In genomic region chr2:215755651-215756350, GRCh38 we compare ENCODE assay signal across 17 cellular contexts.
DNase-seq lines count a peak whose midpoint lies in the region; ATAC-seq, FAIRE-seq and TF ChIP-seq lines count a peak whose summit lies in the region.
"Had no signal": no experiment of that assay in that cellular context is flagged by ENCODE, and none has a peak within 500 bp of the region (broad histone marks: within the 10 kb centered on the region; RNA-seq: fewer than 3 reads in every experiment).

No MANE protein-coding gene starts in this region.

- H3K36me3 ChIP-seq in GM23338 (ENCODE audit: insufficient read depth), result no peaks in the 10 kb centered on the region
- no peaks in the 10 kb centered on the region for H3K36me3 ChIP-seq in K562 (ENCODE audit: control insufficient read depth, insufficient read depth, low read length)
- no peaks in the 10 kb centered on the region for H3K36me3 ChIP-seq in osteoblast (ENCODE audit: insufficient read depth, low read length)

- CTCF ChIA-PET in K562 (lab: Yijun Ruan, JAX; ENCODE audit: low intra/inter-chr PET ratio), result no interaction called here
- CTCF ChIA-PET in activated CD4-positive, alpha-beta T cell treated with anti-CD3 and anti-CD28 coated beads for 36 hours (lab: Charles Lee), result no interaction called here

- in situ Hi-C loops in K562 (cut with MboI), result no loop called here

- no peak for TF ChIP-seq CTCF in GM23338 (conservative IDR thresholded peaks at IDR 0.05; ENCODE audit: low read depth in 2 of 2)
- no peak for TF ChIP-seq CTCF in K562 (IDR thresholded peaks at IDR 0.05 in 2 of 3, conservative IDR thresholded peaks at IDR 0.05 in 1 of 3; ENCODE audit: insufficient read depth in 2 of 3, low read depth in 1 of 3, low read length in 3 of 3)
- TF ChIP-seq CTCF in osteoblast (IDR thresholded peaks at IDR 0.05; ENCODE audit: extremely low read depth, low read depth, low read length), result no peak
- TF ChIP-seq CTCF in chondrocyte (IDR thresholded peaks at IDR 0.05), result no peak

- TF ChIP-seq POLR2A in K562 (conservative IDR thresholded peaks at IDR 0.05), result no peak

- H3K79me2 ChIP-seq in GM23338 (replicated peaks; ENCODE audit: insufficient read depth) (no peaks in the 10 kb centered on the region), K562 (ENCODE audit: control insufficient read depth, insufficient read depth, low read length) (no peaks in the 10 kb centered on the region), osteoblast (ENCODE audit: insufficient read depth, low read length) (no peaks in the 10 kb centered on the region)

- H4K20me1 ChIP-seq in GM23338 (replicated peaks; ENCODE audit: insufficient read depth) (no peaks in the 10 kb centered on the region), K562 (replicated peaks; ENCODE audit: control insufficient read depth, insufficient read depth, low read length) (no peaks in the 10 kb centered on the region), osteoblast (ENCODE audit: insufficient read depth, low read length) (no peaks in the 10 kb centered on the region)

- no peaks in the 10 kb centered on the region; the same call in 2 of the 3 replicates for H3K9me3 Mint-ChIP-seq in GM23338
- peaks cover 2% of the 10 kb centered on the region for H3K9me3 Mint-ChIP-seq in chondrocyte (ENCODE audit: low read depth)
- no peaks in the 10 kb centered on the region for H3K9me3 Mint-ChIP-seq in activated CD4-positive, alpha-beta T cell treated with anti-CD3 and anti-CD28 coated beads for 36 hours (ENCODE audit: low read depth)
- H3K9me3 Mint-ChIP-seq: IgD-negative memory B cell had no signal

- peaks cover 9% of the 10 kb centered on the region; the same call in 1 of the 2 replicates for H3K9me2 ChIP-seq in GM23338 (ENCODE audit: insufficient read depth)
- H3K9me2 ChIP-seq: SK-N-SH had no signal

- no peaks in the 10 kb centered on the region for H3F3A ChIP-seq in GM23338 (replicated peaks; ENCODE audit: low read depth)

- TF ChIP-seq RAD21 in K562 (CRISPR knock-in tag; conservative IDR thresholded peaks at IDR 0.05 in 1 of 2, IDR thresholded peaks at IDR 0.05 in 1 of 2), result no peak

- H3K36me3 Mint-ChIP-seq in GM23338 (ENCODE audit: low read depth) (no peaks in the 10 kb centered on the region), chondrocyte (ENCODE audit: low read depth) (no peaks in the 10 kb centered on the region)
- no peaks in the 10 kb centered on the region for H3K36me3 Mint-ChIP-seq in activated CD4-positive, alpha-beta T cell treated with anti-CD3 and anti-CD28 coated beads for 36 hours (ENCODE audit: low read depth)
- H3K36me3 Mint-ChIP-seq: CD4-positive, CD25-positive, alpha-beta regulatory T cell; IgD-negative memory B cell had no signal

- DNase-seq in SIG-M5 treated with dmso at 0.1 percent for 504 hours (lab: John Stamatoyannopoulos, UW; ENCODE audit: unreplicated experiment), result peak; percentile 53
- no peak for DNase-seq in SIG-M5 (lab: John Stamatoyannopoulos, UW)
- no peak for DNase-seq in GM23338 (ENCODE audit: low spot score)
- DNase-seq in K562 (ENCODE audit: extremely low read depth in 1 of 4, low spot score in 3 of 4), result no peak
- DNase-seq in osteoblast (ENCODE audit: insufficient read length, low spot score, missing footprints), result no peak
- no peak for DNase-seq in chondrocyte (ENCODE audit: low spot score)
- no peak for DNase-seq in activated CD4-positive, alpha-beta T cell treated with anti-CD3 and anti-CD28 coated beads for 36 hours
- DNase-seq: CD4-positive, CD25-positive, alpha-beta regulatory T cell; DMS79 treated with DMSO at 0.1 percent for 48 hours; GDM1; NCI-H1105; NCI-H1694 treated with DMSO at 0.1 percent for 48 hours; NCI-H69; NK-92 treated with Interleukin-12 subunit alpha and Interleukin-12 subunit beta, amount 100 ng/mL, for 24 hours; SK-N-SH had no signal

- H3K9me1 ChIP-seq in K562 (ENCODE audit: control insufficient read depth, insufficient read depth, low read length), result no peaks in the 10 kb centered on the region

- H3K27ac ChIP-seq in GM23338 (ENCODE audit: low read depth) (no peak overlapping the region), K562 (ENCODE audit: extremely low read depth, low read depth, low read length) (no peak overlapping the region), osteoblast (ENCODE audit: low read depth, low read length) (peak overlapping the region; percentile 19)

- H3K4me2 ChIP-seq in GM23338 (no peak overlapping the region), K562 (ENCODE audit: insufficient read depth, low read length) (no peak overlapping the region), osteoblast (ENCODE audit: insufficient read depth, low read length) (peak overlapping the region; percentile 12)
- H3K4me2 ChIP-seq: SK-N-SH had no signal

- no peak overlapping the region for H3K9ac ChIP-seq in K562 (ENCODE audit: insufficient read depth in 1 of 2, low read depth in 2 of 2, low read length in 2 of 2)
- H3K9ac ChIP-seq: SK-N-SH had no signal

- 0 out of 2 replicates have a peak overlapping the region, but pooled peaks have one; percentile 17 for H2AFZ ChIP-seq in GM23338
- H2AFZ ChIP-seq in K562 (ENCODE audit: low read depth, low read length), result peak overlapping the region; percentile 38; the same call in 1 of the 2 replicates
- no peak overlapping the region for H2AFZ ChIP-seq in osteoblast (ENCODE audit: low read length)

- no peak for TF ChIP-seq EP300 in K562 (IDR thresholded peaks at IDR 0.05; ENCODE audit: low read length)

- intact Hi-C loops in K562 (cut with micrococcal nuclease), result no loop called here
- intact Hi-C loops in activated CD4-positive, alpha-beta T cell treated with anti-CD3 and anti-CD28 coated beads for 36 hours (cut with DNase I, micrococcal nuclease), result no loop called here

- H3K4me3 Mint-ChIP-seq in GM23338 (no peak overlapping the region), chondrocyte (ENCODE audit: unreplicated experiment) (no peak overlapping the region)
- H3K4me3 Mint-ChIP-seq in activated CD4-positive, alpha-beta T cell treated with anti-CD3 and anti-CD28 coated beads for 36 hours, result no peak overlapping the region
- H3K4me3 Mint-ChIP-seq: CD4-positive, CD25-positive, alpha-beta regulatory T cell; IgD-negative memory B cell had no signal

- H3K27me3 ChIP-seq in GM23338 (ENCODE audit: insufficient read depth) (no peaks in the 10 kb centered on the region), K562 (ENCODE audit: control insufficient read depth in 2 of 2, insufficient read depth in 2 of 2, low read length in 2 of 2) (no peaks in the 10 kb centered on the region), osteoblast (ENCODE audit: insufficient read depth, low read length) (no peaks in the 10 kb centered on the region)

- H3K4me1 Mint-ChIP-seq in GM23338 (0 out of 3 replicates have a peak, but pooled peaks cover 2% of the 10 kb centered on the region), chondrocyte (ENCODE audit: low read depth) (peaks cover 43% of the 10 kb centered on the region)
- peaks cover 23% of the 10 kb centered on the region for H3K4me1 Mint-ChIP-seq in activated CD4-positive, alpha-beta T cell treated with anti-CD3 and anti-CD28 coated beads for 36 hours
- H3K4me1 Mint-ChIP-seq: IgD-negative memory B cell had no signal

- FAIRE-seq in K562 (lab: Jason Lieb, UNC), result no peak

- H3K9me3 ChIP-seq in K562 (replicated peaks; ENCODE audit: control insufficient read depth, insufficient read depth, low read depth, low read length) (no peaks in the 10 kb centered on the region), osteoblast (ENCODE audit: low read depth, low read length) (no peaks in the 10 kb centered on the region)
- H3K9me3 ChIP-seq: SK-N-SH had no signal

- BruUV-seq in K562 (replicated peaks; lab: Mats Ljungman, UMichigan), result no TSS peak

- POLR2A ChIA-PET in K562 (lab: Yijun Ruan, JAX), result no interaction called here
- POLR2A ChIA-PET in activated CD4-positive, alpha-beta T cell treated with anti-CD3 and anti-CD28 coated beads for 36 hours (lab: Charles Lee), result no interaction called here

- H3K27me3 Mint-ChIP-seq in GM23338 (ENCODE audit: insufficient read depth, low read depth, poor library complexity) (peaks cover 1% of the 10 kb centered on the region), chondrocyte (ENCODE audit: low read depth) (no peaks in the 10 kb centered on the region)
- peaks cover 11% of the 10 kb centered on the region for H3K27me3 Mint-ChIP-seq in activated CD4-positive, alpha-beta T cell treated with anti-CD3 and anti-CD28 coated beads for 36 hours

- H3K4me1 ChIP-seq in GM23338 (ENCODE audit: insufficient read depth), result no peaks in the 10 kb centered on the region
- no peaks in the 10 kb centered on the region; a peak in 1 of 5 replicates for H3K4me1 ChIP-seq in K562 (replicated peaks in 1 of 2; ENCODE audit: control insufficient read depth in 2 of 2, insufficient read depth in 2 of 2, low read length in 2 of 2)
- H3K4me1 ChIP-seq in osteoblast (ENCODE audit: insufficient read depth, low read length), result peaks cover 46% of the 10 kb centered on the region

- 57% methylated on average over 4 of the region's 4 CpGs for WGBS in K562 (ENCODE audit: insufficient coverage, low coverage, missing lambda C conversion rate)

- H3K27ac Mint-ChIP-seq in GM23338, result no peak overlapping the region
- H3K27ac Mint-ChIP-seq in chondrocyte (ENCODE audit: unreplicated experiment), result no peak overlapping the region
- H3K27ac Mint-ChIP-seq in activated CD4-positive, alpha-beta T cell treated with anti-CD3 and anti-CD28 coated beads for 36 hours, result no peak overlapping the region
- H3K27ac Mint-ChIP-seq: CD4-positive, CD25-positive, alpha-beta regulatory T cell; IgD-negative memory B cell had no signal

- ATAC-seq in GM23338 (no peak), K562 (no peak), HG03175 (IDR thresholded peaks at IDR 0.05; ENCODE audit: unreplicated experiment) (no peak)
- ATAC-seq in activated CD4-positive, alpha-beta T cell treated with anti-CD3 and anti-CD28 coated beads for 36 hours, result no peak

- H3K4me3 ChIP-seq in GM23338, result no peak overlapping the region
- no peak overlapping the region for H3K4me3 ChIP-seq in K562
- H3K4me3 ChIP-seq in osteoblast (ENCODE audit: insufficient read depth, low read length), result no peak overlapping the region

TF ChIP-seq in GM23338, 12 proteins besides CTCF, POLR2A, EP300 and RAD21:
- TF ChIP-seq NANOG (IDR thresholded peaks at IDR 0.05; ENCODE audit: borderline replicate concordance), result no peak

TF ChIP-seq in K562, 482 proteins besides CTCF, POLR2A, EP300 and RAD21:
- TF ChIP-seq CEBPB (tag; IDR thresholded peaks at IDR 0.05) (peak; percentile 30; the same call in 1 of the 2 replicates), GTF2F1 (IDR thresholded peaks at IDR 0.05; ENCODE audit: low read depth, low read length) (no peak), L3MBTL2 (IDR thresholded peaks at IDR 0.05) (no peak), ZKSCAN3 (CRISPR knock-in tag; IDR thresholded peaks at IDR 0.05) (no peak)
